ENCODE assay signal across 1 cellular context in the genomic region with DNA sequence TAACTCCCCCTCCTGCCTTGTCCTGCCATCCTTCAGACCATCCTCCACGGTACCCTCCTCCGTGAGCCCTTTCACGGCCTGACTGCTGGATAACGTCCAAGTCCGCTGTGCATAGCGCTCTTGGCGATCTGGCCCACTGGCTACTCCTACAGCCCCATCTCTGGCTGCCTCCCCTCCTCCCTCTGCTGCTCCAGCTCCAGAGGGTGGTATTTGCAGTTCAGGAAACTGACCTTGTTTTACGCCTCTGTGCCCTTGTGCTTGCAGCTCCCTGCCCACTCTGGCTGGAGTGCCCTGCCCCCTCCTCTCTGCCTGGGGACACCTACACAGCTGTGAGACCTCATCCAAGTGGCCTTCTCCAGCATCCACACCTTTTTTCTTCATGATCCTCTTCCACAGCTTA.
TF ChIP-seq lines count a peak whose summit lies in the region.

No MANE protein-coding gene starts in this region.

TF ChIP-seq in HepG2, 621 proteins besides CTCF, POLR2A, EP300 and RAD21 (continued from another document and continues in another):
- TF ChIP-seq, protein P1, sequence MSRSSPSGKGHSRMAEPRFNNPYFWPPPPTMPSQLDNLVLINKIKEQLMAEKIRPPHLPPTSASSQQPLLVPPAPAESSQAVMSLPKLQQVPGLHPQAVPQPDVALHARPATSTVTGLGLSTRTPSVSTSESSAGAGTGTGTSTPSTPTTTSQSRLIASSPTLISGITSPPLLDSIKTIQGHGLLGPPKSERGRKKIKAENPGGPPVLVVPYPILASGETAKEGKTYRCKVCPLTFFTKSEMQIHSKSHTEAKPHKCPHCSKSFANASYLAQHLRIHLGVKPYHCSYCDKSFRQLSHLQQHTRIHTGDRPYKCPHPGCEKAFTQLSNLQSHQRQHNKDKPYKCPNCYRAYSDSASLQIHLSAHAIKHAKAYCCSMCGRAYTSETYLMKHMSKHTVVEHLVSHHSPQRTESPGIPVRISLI (CRISPR knock-in tag; IDR thresholded peaks at IDR 0.05; ENCODE audit: borderline replicate concordance): no peak; the same call in 1 of the 2 replicates
- TF ChIP-seq ZNF235 (CRISPR knock-in tag; IDR thresholded peaks at IDR 0.05; ENCODE audit: borderline replicate concordance): no peak
- no peak for TF ChIP-seq FOXM1 (CRISPR knock-in tag; IDR thresholded peaks at IDR 0.05)
- TF ChIP-seq, protein P2, sequence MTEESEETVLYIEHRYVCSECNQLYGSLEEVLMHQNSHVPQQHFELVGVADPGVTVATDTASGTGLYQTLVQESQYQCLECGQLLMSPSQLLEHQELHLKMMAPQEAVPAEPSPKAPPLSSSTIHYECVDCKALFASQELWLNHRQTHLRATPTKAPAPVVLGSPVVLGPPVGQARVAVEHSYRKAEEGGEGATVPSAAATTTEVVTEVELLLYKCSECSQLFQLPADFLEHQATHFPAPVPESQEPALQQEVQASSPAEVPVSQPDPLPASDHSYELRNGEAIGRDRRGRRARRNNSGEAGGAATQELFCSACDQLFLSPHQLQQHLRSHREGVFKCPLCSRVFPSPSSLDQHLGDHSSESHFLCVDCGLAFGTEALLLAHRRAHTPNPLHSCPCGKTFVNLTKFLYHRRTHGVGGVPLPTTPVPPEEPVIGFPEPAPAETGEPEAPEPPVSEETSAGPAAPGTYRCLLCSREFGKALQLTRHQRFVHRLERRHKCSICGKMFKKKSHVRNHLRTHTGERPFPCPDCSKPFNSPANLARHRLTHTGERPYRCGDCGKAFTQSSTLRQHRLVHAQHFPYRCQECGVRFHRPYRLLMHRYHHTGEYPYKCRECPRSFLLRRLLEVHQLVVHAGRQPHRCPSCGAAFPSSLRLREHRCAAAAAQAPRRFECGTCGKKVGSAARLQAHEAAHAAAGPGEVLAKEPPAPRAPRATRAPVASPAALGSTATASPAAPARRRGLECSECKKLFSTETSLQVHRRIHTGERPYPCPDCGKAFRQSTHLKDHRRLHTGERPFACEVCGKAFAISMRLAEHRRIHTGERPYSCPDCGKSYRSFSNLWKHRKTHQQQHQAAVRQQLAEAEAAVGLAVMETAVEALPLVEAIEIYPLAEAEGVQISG (CRISPR knock-in tag; IDR thresholded peaks at IDR 0.05): peak; percentile 30; the same call in 1 of the 2 replicates
- TF ChIP-seq RAD51 (IDR thresholded peaks at IDR 0.05; ENCODE audit: borderline replicate concordance): no peak
- no peak for TF ChIP-seq LCORL (IDR thresholded peaks at IDR 0.05)
- TF ChIP-seq LCORL (CRISPR knock-in tag; IDR thresholded peaks at IDR 0.05): peak; percentile 80
- peak; percentile 26; the same call in 1 of the 2 replicates for TF ChIP-seq KAT8 (CRISPR knock-in tag; IDR thresholded peaks at IDR 0.05)
- TF ChIP-seq MZF1 (CRISPR knock-in tag; IDR thresholded peaks at IDR 0.05; ENCODE audit: borderline replicate concordance): no peak
- TF ChIP-seq SNAI1 (CRISPR knock-in tag; IDR thresholded peaks at IDR 0.05; ENCODE audit: borderline replicate concordance): no peak
- no peak for TF ChIP-seq NR2F1 (CRISPR knock-in tag; IDR thresholded peaks at IDR 0.05)
- no peak for TF ChIP-seq MAFG (CRISPR knock-in tag; IDR thresholded peaks at IDR 0.05)
- no peak for TF ChIP-seq TAF15 (IDR thresholded peaks at IDR 0.05; ENCODE audit: low read depth, low read length, poor library complexity, severe bottlenecking)
- no peak for TF ChIP-seq HHEX (CRISPR knock-in tag; IDR thresholded peaks at IDR 0.05)
- TF ChIP-seq, protein P3, sequence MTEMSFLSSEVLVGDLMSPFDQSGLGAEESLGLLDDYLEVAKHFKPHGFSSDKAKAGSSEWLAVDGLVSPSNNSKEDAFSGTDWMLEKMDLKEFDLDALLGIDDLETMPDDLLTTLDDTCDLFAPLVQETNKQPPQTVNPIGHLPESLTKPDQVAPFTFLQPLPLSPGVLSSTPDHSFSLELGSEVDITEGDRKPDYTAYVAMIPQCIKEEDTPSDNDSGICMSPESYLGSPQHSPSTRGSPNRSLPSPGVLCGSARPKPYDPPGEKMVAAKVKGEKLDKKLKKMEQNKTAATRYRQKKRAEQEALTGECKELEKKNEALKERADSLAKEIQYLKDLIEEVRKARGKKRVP (CRISPR knock-in tag; IDR thresholded peaks at IDR 0.05): no peak
- no peak for TF ChIP-seq JARID2 (CRISPR knock-in tag; IDR thresholded peaks at IDR 0.05; ENCODE audit: insufficient replicate concordance)
- TF ChIP-seq MTA1 (CRISPR knock-in tag; IDR thresholded peaks at IDR 0.05; ENCODE audit: borderline replicate concordance): peak; percentile 88; the same call in 1 of the 2 replicates
- TF ChIP-seq, protein P4, sequence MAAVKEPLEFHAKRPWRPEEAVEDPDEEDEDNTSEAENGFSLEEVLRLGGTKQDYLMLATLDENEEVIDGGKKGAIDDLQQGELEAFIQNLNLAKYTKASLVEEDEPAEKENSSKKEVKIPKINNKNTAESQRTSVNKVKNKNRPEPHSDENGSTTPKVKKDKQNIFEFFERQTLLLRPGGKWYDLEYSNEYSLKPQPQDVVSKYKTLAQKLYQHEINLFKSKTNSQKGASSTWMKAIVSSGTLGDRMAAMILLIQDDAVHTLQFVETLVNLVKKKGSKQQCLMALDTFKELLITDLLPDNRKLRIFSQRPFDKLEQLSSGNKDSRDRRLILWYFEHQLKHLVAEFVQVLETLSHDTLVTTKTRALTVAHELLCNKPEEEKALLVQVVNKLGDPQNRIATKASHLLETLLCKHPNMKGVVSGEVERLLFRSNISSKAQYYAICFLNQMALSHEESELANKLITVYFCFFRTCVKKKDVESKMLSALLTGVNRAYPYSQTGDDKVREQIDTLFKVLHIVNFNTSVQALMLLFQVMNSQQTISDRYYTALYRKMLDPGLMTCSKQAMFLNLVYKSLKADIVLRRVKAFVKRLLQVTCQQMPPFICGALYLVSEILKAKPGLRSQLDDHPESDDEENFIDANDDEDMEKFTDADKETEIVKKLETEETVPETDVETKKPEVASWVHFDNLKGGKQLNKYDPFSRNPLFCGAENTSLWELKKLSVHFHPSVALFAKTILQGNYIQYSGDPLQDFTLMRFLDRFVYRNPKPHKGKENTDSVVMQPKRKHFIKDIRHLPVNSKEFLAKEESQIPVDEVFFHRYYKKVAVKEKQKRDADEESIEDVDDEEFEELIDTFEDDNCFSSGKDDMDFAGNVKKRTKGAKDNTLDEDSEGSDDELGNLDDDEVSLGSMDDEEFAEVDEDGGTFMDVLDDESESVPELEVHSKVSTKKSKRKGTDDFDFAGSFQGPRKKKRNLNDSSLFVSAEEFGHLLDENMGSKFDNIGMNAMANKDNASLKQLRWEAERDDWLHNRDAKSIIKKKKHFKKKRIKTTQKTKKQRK (IDR thresholded peaks at IDR 0.05; ENCODE audit: low read length): no peak
- TF ChIP-seq ZNF749 (CRISPR knock-in tag; IDR thresholded peaks at IDR 0.05; ENCODE audit: borderline replicate concordance): no peak
- TF ChIP-seq, protein P5, sequence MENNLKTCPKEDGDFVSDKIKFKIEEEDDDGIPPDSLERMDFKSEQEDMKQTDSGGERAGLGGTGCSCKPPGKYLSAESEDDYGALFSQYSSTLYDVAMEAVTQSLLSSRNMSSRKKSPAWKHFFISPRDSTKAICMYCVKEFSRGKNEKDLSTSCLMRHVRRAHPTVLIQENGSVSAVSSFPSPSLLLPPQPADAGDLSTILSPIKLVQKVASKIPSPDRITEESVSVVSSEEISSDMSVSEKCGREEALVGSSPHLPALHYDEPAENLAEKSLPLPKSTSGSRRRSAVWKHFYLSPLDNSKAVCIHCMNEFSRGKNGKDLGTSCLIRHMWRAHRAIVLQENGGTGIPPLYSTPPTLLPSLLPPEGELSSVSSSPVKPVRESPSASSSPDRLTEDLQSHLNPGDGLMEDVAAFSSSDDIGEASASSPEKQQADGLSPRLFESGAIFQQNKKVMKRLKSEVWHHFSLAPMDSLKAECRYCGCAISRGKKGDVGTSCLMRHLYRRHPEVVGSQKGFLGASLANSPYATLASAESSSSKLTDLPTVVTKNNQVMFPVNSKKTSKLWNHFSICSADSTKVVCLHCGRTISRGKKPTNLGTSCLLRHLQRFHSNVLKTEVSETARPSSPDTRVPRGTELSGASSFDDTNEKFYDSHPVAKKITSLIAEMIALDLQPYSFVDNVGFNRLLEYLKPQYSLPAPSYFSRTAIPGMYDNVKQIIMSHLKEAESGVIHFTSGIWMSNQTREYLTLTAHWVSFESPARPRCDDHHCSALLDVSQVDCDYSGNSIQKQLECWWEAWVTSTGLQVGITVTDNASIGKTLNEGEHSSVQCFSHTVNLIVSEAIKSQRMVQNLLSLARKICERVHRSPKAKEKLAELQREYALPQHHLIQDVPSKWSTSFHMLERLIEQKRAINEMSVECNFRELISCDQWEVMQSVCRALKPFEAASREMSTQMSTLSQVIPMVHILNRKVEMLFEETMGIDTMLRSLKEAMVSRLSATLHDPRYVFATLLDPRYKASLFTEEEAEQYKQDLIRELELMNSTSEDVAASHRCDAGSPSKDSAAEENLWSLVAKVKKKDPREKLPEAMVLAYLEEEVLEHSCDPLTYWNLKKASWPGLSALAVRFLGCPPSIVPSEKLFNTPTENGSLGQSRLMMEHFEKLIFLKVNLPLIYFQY (CRISPR knock-in tag; IDR thresholded peaks at IDR 0.05; ENCODE audit: borderline replicate concordance): no peak
- no peak; the same call in 1 of the 2 replicates for TF ChIP-seq MYC (CRISPR knock-in tag; IDR thresholded peaks at IDR 0.05; ENCODE audit: borderline replicate concordance)
- peak; percentile 55; the same call in 1 of the 2 replicates for TF ChIP-seq SP4 (CRISPR knock-in tag; IDR thresholded peaks at IDR 0.05)
- TF ChIP-seq FLYWCH1 (CRISPR knock-in tag; IDR thresholded peaks at IDR 0.05): no peak
- TF ChIP-seq KLF6 (CRISPR knock-in tag; IDR thresholded peaks at IDR 0.05): no peak
- TF ChIP-seq, protein P6, sequence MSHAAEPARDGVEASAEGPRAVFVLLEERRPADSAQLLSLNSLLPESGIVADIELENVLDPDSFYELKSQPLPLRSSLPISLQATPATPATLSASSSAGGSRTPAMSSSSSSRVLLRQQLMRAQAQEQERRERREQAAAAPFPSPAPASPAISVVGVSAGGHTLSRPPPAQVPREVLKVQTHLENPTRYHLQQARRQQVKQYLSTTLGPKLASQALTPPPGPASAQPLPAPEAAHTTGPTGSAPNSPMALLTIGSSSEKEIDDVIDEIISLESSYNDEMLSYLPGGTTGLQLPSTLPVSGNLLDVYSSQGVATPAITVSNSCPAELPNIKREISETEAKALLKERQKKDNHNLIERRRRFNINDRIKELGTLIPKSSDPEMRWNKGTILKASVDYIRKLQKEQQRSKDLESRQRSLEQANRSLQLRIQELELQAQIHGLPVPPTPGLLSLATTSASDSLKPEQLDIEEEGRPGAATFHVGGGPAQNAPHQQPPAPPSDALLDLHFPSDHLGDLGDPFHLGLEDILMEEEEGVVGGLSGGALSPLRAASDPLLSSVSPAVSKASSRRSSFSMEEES (CRISPR knock-in tag; IDR thresholded peaks at IDR 0.05): no peak
- TF ChIP-seq ZNF607 (CRISPR knock-in tag; IDR thresholded peaks at IDR 0.05; ENCODE audit: borderline replicate concordance): peak; percentile 39; the same call in 1 of the 2 replicates
- TF ChIP-seq SP5 (CRISPR knock-in tag; IDR thresholded peaks at IDR 0.05; ENCODE audit: borderline replicate concordance, low read depth): peak; percentile 39; the same call in 1 of the 2 replicates
- TF ChIP-seq, protein P7, sequence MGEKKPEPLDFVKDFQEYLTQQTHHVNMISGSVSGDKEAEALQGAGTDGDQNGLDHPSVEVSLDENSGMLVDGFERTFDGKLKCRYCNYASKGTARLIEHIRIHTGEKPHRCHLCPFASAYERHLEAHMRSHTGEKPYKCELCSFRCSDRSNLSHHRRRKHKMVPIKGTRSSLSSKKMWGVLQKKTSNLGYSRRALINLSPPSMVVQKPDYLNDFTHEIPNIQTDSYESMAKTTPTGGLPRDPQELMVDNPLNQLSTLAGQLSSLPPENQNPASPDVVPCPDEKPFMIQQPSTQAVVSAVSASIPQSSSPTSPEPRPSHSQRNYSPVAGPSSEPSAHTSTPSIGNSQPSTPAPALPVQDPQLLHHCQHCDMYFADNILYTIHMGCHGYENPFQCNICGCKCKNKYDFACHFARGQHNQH (CRISPR knock-in tag; IDR thresholded peaks at IDR 0.05): no peak
- no peak for TF ChIP-seq ZNF232 (CRISPR knock-in tag; IDR thresholded peaks at IDR 0.05; ENCODE audit: borderline replicate concordance)
- no peak for TF ChIP-seq JUNB (CRISPR knock-in tag; IDR thresholded peaks at IDR 0.05; ENCODE audit: borderline replicate concordance)
- TF ChIP-seq GTF2F1 (IDR thresholded peaks at IDR 0.05; ENCODE audit: low read length): no peak
- TF ChIP-seq NCOA2 (CRISPR knock-in tag; IDR thresholded peaks at IDR 0.05): no peak
- no peak for TF ChIP-seq RORA (CRISPR knock-in tag; IDR thresholded peaks at IDR 0.05)
- no peak for TF ChIP-seq ZSCAN20 (CRISPR knock-in tag; IDR thresholded peaks at IDR 0.05; ENCODE audit: borderline replicate concordance)
- TF ChIP-seq CENPX (CRISPR knock-in tag; IDR thresholded peaks at IDR 0.05): no peak
- TF ChIP-seq ZNF17 (CRISPR knock-in tag; IDR thresholded peaks at IDR 0.05): no peak
- TF ChIP-seq ZFP36 (IDR thresholded peaks at IDR 0.05; ENCODE audit: borderline replicate concordance, low read depth, low read length, partially characterized antibody): no peak
- no peak; the same call in 1 of the 2 replicates for TF ChIP-seq SOX5 (CRISPR knock-in tag; IDR thresholded peaks at IDR 0.05; ENCODE audit: borderline replicate concordance)
- no peak for TF ChIP-seq ZNF839 (CRISPR knock-in tag; IDR thresholded peaks at IDR 0.05; ENCODE audit: borderline replicate concordance)
- no peak for TF ChIP-seq ZFP36L1 (CRISPR knock-in tag; IDR thresholded peaks at IDR 0.05)
- no peak for TF ChIP-seq ZNF781 (CRISPR knock-in tag; IDR thresholded peaks at IDR 0.05; ENCODE audit: borderline replicate concordance, not compliant biosample characterization)
- no peak for TF ChIP-seq RNF2 (conservative IDR thresholded peaks at IDR 0.05; ENCODE audit: low read depth)
- TF ChIP-seq MAFF (IDR thresholded peaks at IDR 0.05; ENCODE audit: low read depth, low read length): no peak
- TF ChIP-seq CREB1 (IDR thresholded peaks at IDR 0.05): no peak
- no peak for TF ChIP-seq CREB1 (CRISPR knock-in tag; IDR thresholded peaks at IDR 0.05)
- TF ChIP-seq ZNF598 (CRISPR knock-in tag; IDR thresholded peaks at IDR 0.05; ENCODE audit: borderline replicate concordance): no peak
- no peak for TF ChIP-seq SOX13 (IDR thresholded peaks at IDR 0.05)
- TF ChIP-seq SOX13 (CRISPR knock-in tag; conservative IDR thresholded peaks at IDR 0.05 in 1 of 2, IDR thresholded peaks at IDR 0.05 in 1 of 2): peak in 1 of 2 experiments; percentile 51; a peak in 2 of 4 replicates
- TF ChIP-seq RFX1 (IDR thresholded peaks at IDR 0.05): no peak
- peak; percentile 59; the same call in 1 of the 2 replicates for TF ChIP-seq MAZ (IDR thresholded peaks at IDR 0.05; ENCODE audit: borderline replicate concordance, low read depth, low read length)
- 0 out of 2 replicates have a peak, but pooled peaks have one; percentile 39 for TF ChIP-seq MAZ (CRISPR knock-in tag; IDR thresholded peaks at IDR 0.05; ENCODE audit: low read depth)
